ENCODE assay signal across 2 cellular contexts in the genomic region with DNA sequence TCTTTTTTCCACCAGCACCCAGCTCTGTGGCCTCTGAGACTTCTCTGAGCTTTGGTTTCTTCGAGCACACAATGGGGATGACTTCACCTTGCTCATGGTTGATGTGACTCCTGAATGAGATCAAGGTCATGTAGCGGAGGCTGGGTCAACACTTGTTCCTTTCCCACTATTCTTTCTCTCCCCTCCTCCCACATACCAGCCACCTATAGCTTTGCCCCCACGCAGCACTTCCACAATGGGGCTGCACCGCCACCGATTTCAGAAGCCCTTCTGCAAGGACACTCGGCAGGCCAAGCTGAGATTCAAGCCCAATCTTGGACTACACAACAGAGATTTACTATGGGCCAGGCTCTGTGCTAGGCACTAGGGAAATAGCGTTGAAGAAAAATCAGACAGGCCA.
TF ChIP-seq lines count a peak whose summit lies in the region.

No MANE protein-coding gene starts in this region.

TF ChIP-seq in HEK293, 187 proteins besides CTCF, POLR2A, EP300 and RAD21:
- TF ChIP-seq OVOL3 (tag by site-specific recombination; IDR thresholded peaks at IDR 0.05) (no peak), ZFP41 (tag by site-specific recombination; IDR thresholded peaks at IDR 0.05; ENCODE audit: borderline replicate concordance) (no peak), ZNF792 (tag by site-specific recombination; IDR thresholded peaks at IDR 0.05) (no peak), ZNF768 (tag by site-specific recombination; IDR thresholded peaks at IDR 0.05) (no peak), ZFHX2 (tag by site-specific recombination; conservative IDR thresholded peaks at IDR 0.05) (0 out of 2 replicates have a peak, but pooled peaks have one; percentile 20), ZNF391 (tag by site-specific recombination; IDR thresholded peaks at IDR 0.05; ENCODE audit: borderline replicate concordance, low read depth) (no peak), EGR2 (tag by site-specific recombination; IDR thresholded peaks at IDR 0.05; ENCODE audit: low read depth) (peak; percentile 68)
- TF ChIP-seq, protein P1, sequence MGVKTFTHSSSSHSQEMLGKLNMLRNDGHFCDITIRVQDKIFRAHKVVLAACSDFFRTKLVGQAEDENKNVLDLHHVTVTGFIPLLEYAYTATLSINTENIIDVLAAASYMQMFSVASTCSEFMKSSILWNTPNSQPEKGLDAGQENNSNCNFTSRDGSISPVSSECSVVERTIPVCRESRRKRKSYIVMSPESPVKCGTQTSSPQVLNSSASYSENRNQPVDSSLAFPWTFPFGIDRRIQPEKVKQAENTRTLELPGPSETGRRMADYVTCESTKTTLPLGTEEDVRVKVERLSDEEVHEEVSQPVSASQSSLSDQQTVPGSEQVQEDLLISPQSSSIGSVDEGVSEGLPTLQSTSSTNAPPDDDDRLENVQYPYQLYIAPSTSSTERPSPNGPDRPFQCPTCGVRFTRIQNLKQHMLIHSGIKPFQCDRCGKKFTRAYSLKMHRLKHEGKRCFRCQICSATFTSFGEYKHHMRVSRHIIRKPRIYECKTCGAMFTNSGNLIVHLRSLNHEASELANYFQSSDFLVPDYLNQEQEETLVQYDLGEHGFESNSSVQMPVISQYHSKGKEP (tag by site-specific recombination; IDR thresholded peaks at IDR 0.05) = no peak

TF ChIP-seq in endothelial cell of umbilical vein, 7 proteins besides CTCF, POLR2A, EP300 and RAD21:
- TF ChIP-seq EZH2 (IDR thresholded peaks at IDR 0.05; ENCODE audit: borderline replicate concordance, low read depth, low read length, severe bottlenecking) = no peak
- TF ChIP-seq JUN (IDR thresholded peaks at IDR 0.05; ENCODE audit: borderline replicate concordance, insufficient read depth, insufficient read length, low read depth) = peak; percentile 74
- TF ChIP-seq POLR2AphosphoS5 (IDR thresholded peaks at IDR 0.05; ENCODE audit: insufficient read depth, low read depth, low read length) = no peak
